Comparison of ENCODE assay signal across 1 cellular context in genomic region chr5:149379807-149380374, GRCh38.
TF ChIP-seq lines count a peak whose summit lies in the region.

No MANE protein-coding gene starts in this region.

TF ChIP-seq in IMR-90, 13 proteins besides CTCF, POLR2A, EP300 and RAD21:
- TF ChIP-seq ELK1 (IDR thresholded peaks at IDR 0.05; ENCODE audit: borderline replicate concordance, low read depth, low read length), result no peak
TF ChIP-seq in IMR-90: peak in this region for 0.
